Comparison of ENCODE assay signal across 8 cellular contexts in the genomic region with DNA sequence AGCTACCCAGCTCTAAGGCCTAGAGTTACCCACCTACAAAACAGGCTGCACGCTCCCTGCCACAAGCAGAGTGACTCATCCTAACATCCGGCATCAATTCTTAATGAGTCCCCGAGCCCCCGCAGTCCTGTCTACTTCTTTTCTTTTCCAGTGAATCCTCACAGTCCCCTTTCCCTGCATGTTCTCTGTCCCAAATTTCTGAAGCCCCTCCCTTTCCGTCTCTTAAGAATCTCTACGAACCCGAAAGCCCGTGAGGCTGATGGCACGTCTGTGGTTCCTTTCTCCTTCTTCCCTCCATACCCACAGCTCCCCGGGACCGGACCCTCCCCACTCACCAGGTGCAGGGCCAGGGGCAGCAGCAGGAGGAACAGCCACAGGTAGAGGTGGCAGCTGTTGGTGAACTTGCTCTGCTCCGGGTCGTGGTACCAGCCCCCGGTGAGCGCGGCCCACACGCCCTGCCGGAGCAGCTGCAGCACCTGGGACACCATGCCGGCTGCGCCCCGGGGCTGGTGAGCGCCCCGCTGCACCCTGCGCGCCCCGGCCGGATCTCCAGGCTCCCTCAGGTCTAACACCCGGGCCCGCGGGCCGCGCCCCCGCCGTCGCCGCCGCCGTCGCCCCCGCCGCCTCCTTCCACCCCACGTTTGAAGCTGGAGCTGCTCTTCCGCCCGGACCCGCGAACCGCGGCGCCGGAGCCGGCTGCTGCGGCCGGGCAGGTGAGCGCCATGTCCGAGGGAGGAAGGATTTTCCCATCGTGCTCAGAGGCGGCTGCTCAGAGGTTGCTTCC. TPM values are rescaled to one million over a fixed set of nuclear protein-coding genes. Genes with fewer than 3 reads are reported as not detected.
DNase-seq lines count a peak whose midpoint lies in the region; ATAC-seq and TF ChIP-seq lines count a peak whose summit lies in the region.

Gene PCNX2, minus strand, starts transcription at position 735 of the 784 bp plus-strand sequence. Its CDS starts 247 bp downstream, at position 488.

- no peaks in the 10 kb centered on the region for H3K36me3 ChIP-seq in thyroid gland

- peak in 1 of 2 donors; percentile 43 for TF ChIP-seq POLR2A in thyroid gland (IDR thresholded peaks at IDR 0.05)

- H3K4me3 Mint-ChIP-seq in osteocyte (ENCODE audit: unreplicated experiment) = peak within 1 kb of the TSS; percentile 87

- no peaks in the 10 kb centered on the region for H3K9me3 ChIP-seq in thyroid gland

- H3K4me1 Mint-ChIP-seq in osteocyte (ENCODE audit: unreplicated experiment) = peaks cover 26% of the 10 kb centered on the region

- H3K36me3 Mint-ChIP-seq in osteocyte (ENCODE audit: unreplicated experiment) = no peaks in the 10 kb centered on the region

- intact Hi-C loops in thyroid gland (cut with DNase I) = no loop called here

- peak; percentile 87 for DNase-seq in DMS53 (lab: John Stamatoyannopoulos, UW)
- DNase-seq in HuH-7 (ENCODE audit: low spot score) = peak; percentile 59
- DNase-seq in RPMI8226 = peak; percentile 84
- DNase-seq in activated gamma-delta T cell treated with Interleukin-2 at 50 U/mL for 16 hours = peak; percentile 58
- peak; percentile 82 for DNase-seq in germinal center (ENCODE audit: low spot score)
- no peak for DNase-seq in osteocyte (ENCODE audit: extremely low spot score, unreplicated experiment)
- DNase-seq in thyroid gland = peak; percentile 71 to 75

- H3K4me3 ChIP-seq in thyroid gland (replicated peaks in 1 of 3) = peak within 1 kb of the TSS; percentile 24 to 85 (median 63)

- no peaks in the 10 kb centered on the region for H3K9me3 Mint-ChIP-seq in osteocyte (ENCODE audit: unreplicated experiment)

- H3K27me3 ChIP-seq in thyroid gland = no peaks in the 10 kb centered on the region

- ATAC-seq in GM21515 (IDR thresholded peaks at IDR 0.05; ENCODE audit: unreplicated experiment) = peak; percentile 98

- no peaks in the 10 kb centered on the region for H3K4me1 ChIP-seq in thyroid gland

- 4% methylated on average over 27 to 40 of the region's 57 CpGs for WGBS in thyroid gland, 2 donors

- no peak for TF ChIP-seq CTCF in osteocyte (IDR thresholded peaks at IDR 0.05)
- no peak for TF ChIP-seq CTCF in thyroid gland (IDR thresholded peaks at IDR 0.05)

- peak within 1 kb of the TSS; percentile 83 for H3K27ac Mint-ChIP-seq in osteocyte (ENCODE audit: unreplicated experiment)

- H3K27ac ChIP-seq in thyroid gland = peak within 1 kb of the TSS in 1 of 3 donors; percentile 42

- no peaks in the 10 kb centered on the region for H3K27me3 Mint-ChIP-seq in osteocyte (ENCODE audit: unreplicated experiment)

RNA-seq across cellular contexts. Expression of gene PCNX2, which starts in this region (rescaled TPM):
- total RNA-seq in osteocyte (17.2 and 20.4 TPM in 2 replicates), thyroid gland (10 to 100 TPM; 12.1 to 35.1 (median 15.8) TPM)
